8 cellular contexts compared by ENCODE assay signal in genomic region chr1:151510614-151510956, GRCh38. TPM values are rescaled to one million over a fixed set of nuclear protein-coding genes. Genes with fewer than 3 reads are reported as not detected.
A peak's percentile ranks its signal among the peaks of the same experiment; 100 is the strongest.
DNase-seq lines count a peak whose midpoint lies in the region; ATAC-seq and TF ChIP-seq lines count a peak whose summit lies in the region.

No MANE protein-coding gene starts in this region.

- H3K27me3 ChIP-seq in MM.1S (replicated peaks; ENCODE audit: insufficient read depth, low read length) (0 out of 2 replicates have a peak, but pooled peaks cover 9% of the 10 kb centered on the region), neural progenitor cell (no peaks in the 10 kb centered on the region)

- H3K4me3 ChIP-seq in MM.1S (ENCODE audit: low read length) (peak overlapping the region; percentile 76), neural progenitor cell (peak overlapping the region; percentile 83)

- H3K79me2 ChIP-seq in MM.1S (ENCODE audit: low read length) (peaks cover 6% of the 10 kb centered on the region; the same call in 1 of the 2 replicates), neural progenitor cell (ENCODE audit: low read depth) (peaks cover 21% of the 10 kb centered on the region)

- H3K36me3 Mint-ChIP-seq in effector memory CD8-positive, alpha-beta T cell (ENCODE audit: insufficient read depth) = no peaks in the 10 kb centered on the region
- no peaks in the 10 kb centered on the region for H3K36me3 Mint-ChIP-seq in neural progenitor cell

- H3K9me2 ChIP-seq in MM.1S (replicated peaks; ENCODE audit: insufficient read depth, low read length) = no peaks in the 10 kb centered on the region

- no peak for ATAC-seq in effector memory CD8-positive, alpha-beta T cell (replicated peaks)
- no peak for ATAC-seq in GM18909 (IDR thresholded peaks at IDR 0.05; ENCODE audit: poor library complexity, unreplicated experiment)

- peak overlapping the region; percentile 90 for H2AFZ ChIP-seq in MM.1S (ENCODE audit: low read length)
- peak overlapping the region; percentile 85 for H2AFZ ChIP-seq in neural progenitor cell (replicated peaks)

- peaks cover 12 to 21% of the 10 kb centered on the region in 2 donors for H3K4me1 Mint-ChIP-seq in effector memory CD8-positive, alpha-beta T cell (ENCODE audit: low read depth in 2 of 2)
- H3K4me1 Mint-ChIP-seq in neural progenitor cell = peaks cover 32% of the 10 kb centered on the region

- H3K4me2 ChIP-seq in MM.1S (ENCODE audit: low read depth, low read length) (peak overlapping the region; percentile 93), neural progenitor cell (peak overlapping the region; percentile 98)

- no peak for TF ChIP-seq CTCF in C4-2B (conservative IDR thresholded peaks at IDR 0.05)
- no peak for TF ChIP-seq CTCF in MM.1S (IDR thresholded peaks at IDR 0.05; ENCODE audit: low read length)
- TF ChIP-seq CTCF in neural progenitor cell (IDR thresholded peaks at IDR 0.05) = no peak

- peak overlapping the region; percentile 62 to 76 for H3K27ac Mint-ChIP-seq in effector memory CD8-positive, alpha-beta T cell
- H3K27ac Mint-ChIP-seq in neural progenitor cell = peak overlapping the region; percentile 44

- H3K27me3 Mint-ChIP-seq in effector memory CD8-positive, alpha-beta T cell = no peaks in the 10 kb centered on the region
- peaks cover 5% of the 10 kb centered on the region for H3K27me3 Mint-ChIP-seq in neural progenitor cell (ENCODE audit: insufficient read depth, low read depth)

- H3K27ac ChIP-seq in C4-2B = peak overlapping the region; percentile 89; the same call in 1 of the 2 replicates
- H3K27ac ChIP-seq in MM.1S (ENCODE audit: low read length) = no peak overlapping the region
- H3K27ac ChIP-seq in neural progenitor cell = peak overlapping the region; percentile 84

- H3F3A ChIP-seq in MM.1S (ENCODE audit: insufficient read depth, low read length) (peaks cover 36% of the 10 kb centered on the region), neural progenitor cell (ENCODE audit: low read depth) (peaks cover 52% of the 10 kb centered on the region)

- H3K9ac ChIP-seq in MM.1S (ENCODE audit: low read length) (peak overlapping the region; percentile 23; the same call in 1 of the 2 replicates), neural progenitor cell (peak overlapping the region; percentile 50)

- no peaks in the 10 kb centered on the region for H3K9me3 ChIP-seq in MM.1S (replicated peaks; ENCODE audit: insufficient read depth, low read length)
- no peaks in the 10 kb centered on the region for H3K9me3 ChIP-seq in neural progenitor cell (ENCODE audit: low read depth)

- H3K36me3 ChIP-seq in MM.1S (replicated peaks; ENCODE audit: insufficient read depth, low read length) = no peaks in the 10 kb centered on the region
- H3K36me3 ChIP-seq in neural progenitor cell = no peaks in the 10 kb centered on the region

- H3K4me1 ChIP-seq in MM.1S (ENCODE audit: low read length) (peaks cover 24% of the 10 kb centered on the region), neural progenitor cell (peaks cover 38% of the 10 kb centered on the region)

- H3K9me3 Mint-ChIP-seq in effector memory CD8-positive, alpha-beta T cell = no peaks in the 10 kb centered on the region
- no peaks in the 10 kb centered on the region for H3K9me3 Mint-ChIP-seq in neural progenitor cell

- DNase-seq in MM.1S (no peak), neural progenitor cell (ENCODE audit: low spot score) (no peak), NCI-H82 (lab: John Stamatoyannopoulos, UW) (no peak), EL (no peak), NCI-H510A treated with DMSO at 0.1 percent for 48 hours (lab: John Stamatoyannopoulos, UW) (no peak)
- DNase-seq in effector memory CD8-positive, alpha-beta T cell = no peak

- H4K20me1 ChIP-seq in MM.1S (ENCODE audit: insufficient read depth, low read length) = no peaks in the 10 kb centered on the region
- peaks cover 20% of the 10 kb centered on the region for H4K20me1 ChIP-seq in neural progenitor cell (ENCODE audit: low read depth)

- peak overlapping the region; percentile 83 to 100 for H3K4me3 Mint-ChIP-seq in effector memory CD8-positive, alpha-beta T cell
- peak overlapping the region; percentile 88 for H3K4me3 Mint-ChIP-seq in neural progenitor cell

RNA-seq across cellular contexts. Expression of gene CGN, which starts 0.6 kb away (rescaled TPM):
- 5.4 and 12.4 TPM in 2 replicates for total RNA-seq in neural progenitor cell (ENCODE audit: low replicate concordance)

RNA-seq across cellular contexts. Expression of gene TUFT1, which starts 29.5 kb away (rescaled TPM):
- total RNA-seq in neural progenitor cell (ENCODE audit: low replicate concordance) = 9.3 and 10.0 TPM in 2 replicates

RNA-seq across cellular contexts. Expression of gene POGZ, which starts 51.3 kb away (rescaled TPM):
- 61.5 and 71.6 TPM in 2 replicates for total RNA-seq in neural progenitor cell (ENCODE audit: low replicate concordance)
